11 cellular contexts compared by ENCODE assay signal in genomic region chr5:149938272-149938671, GRCh38. TPM values are rescaled to one million over a fixed set of nuclear protein-coding genes. Genes with fewer than 3 reads are reported as not detected.
DNase-seq lines count a peak whose midpoint lies in the region; ATAC-seq, FAIRE-seq and TF ChIP-seq lines count a peak whose summit lies in the region.
"Had no signal": no experiment of that assay in that cellular context is flagged by ENCODE, and none has a peak within 500 bp of the region (broad histone marks: within the 10 kb centered on the region; RNA-seq: fewer than 3 reads in every experiment).

No MANE protein-coding gene starts in this region.

- TF ChIP-seq CTCF in esophagus squamous epithelium (IDR thresholded peaks at IDR 0.05) (no peak), osteocyte (IDR thresholded peaks at IDR 0.05) (no peak)

- peaks cover 47% of the 10 kb centered on the region for H3K4me1 Mint-ChIP-seq in osteocyte (ENCODE audit: unreplicated experiment)

- no peaks in the 10 kb centered on the region for H3K36me3 ChIP-seq in esophagus squamous epithelium

- H3K27me3 ChIP-seq in esophagus squamous epithelium = no peaks in the 10 kb centered on the region

- H3K27ac Mint-ChIP-seq in osteocyte (ENCODE audit: unreplicated experiment) = peak overlapping the region; percentile 90
- H3K27ac Mint-ChIP-seq: activated CD4-positive, alpha-beta memory T cell treated with anti-CD3 and anti-CD28 coated beads for 36 hours had no signal

- peak; percentile 55 for DNase-seq in GM03348 (ENCODE audit: low spot score)
- peak; percentile 97 for DNase-seq in RCC 7860 (ENCODE audit: low spot score)
- DNase-seq in esophagus squamous epithelium (lab: John Stamatoyannopoulos, UW) = no peak
- no peak for DNase-seq in osteocyte (ENCODE audit: extremely low spot score, unreplicated experiment)
- DNase-seq in frontal cortex (ENCODE audit: low spot score in 2 of 2) = no peak
- DNase-seq: midbrain had no signal

- ATAC-seq in HG03045 (IDR thresholded peaks at IDR 0.05; ENCODE audit: unreplicated experiment) = no peak
- no peak for ATAC-seq in HG02840 (IDR thresholded peaks at IDR 0.05; ENCODE audit: low FRiP score, unreplicated experiment)
- ATAC-seq in HG03460 (IDR thresholded peaks at IDR 0.05; ENCODE audit: unreplicated experiment) = no peak

- H3K9me3 Mint-ChIP-seq in osteocyte (ENCODE audit: unreplicated experiment) = no peaks in the 10 kb centered on the region
- H3K9me3 Mint-ChIP-seq: activated CD4-positive, alpha-beta memory T cell treated with anti-CD3 and anti-CD28 coated beads for 36 hours had no signal

- no peaks in the 10 kb centered on the region for H3K36me3 Mint-ChIP-seq in osteocyte (ENCODE audit: unreplicated experiment)
- H3K36me3 Mint-ChIP-seq: activated CD4-positive, alpha-beta memory T cell treated with anti-CD3 and anti-CD28 coated beads for 36 hours had no signal

- no peak overlapping the region for H3K4me3 ChIP-seq in esophagus squamous epithelium

- no peaks in the 10 kb centered on the region for H3K27me3 Mint-ChIP-seq in osteocyte (ENCODE audit: unreplicated experiment)

- no peaks in the 10 kb centered on the region for H3K9me3 ChIP-seq in esophagus squamous epithelium

- TF ChIP-seq POLR2A in esophagus squamous epithelium (IDR thresholded peaks at IDR 0.05) = no peak

- H3K4me1 ChIP-seq in esophagus squamous epithelium = peaks cover 18 to 84% (median 32%) of the 10 kb centered on the region in 3 donors

- intact Hi-C loops in esophagus squamous epithelium (cut with DNase I) = no loop called here

- H3K27ac ChIP-seq in esophagus squamous epithelium = peak overlapping the region in 3 of 4 donors; percentile 63 to 86 (median 80)

- H3K4me3 Mint-ChIP-seq in osteocyte (ENCODE audit: unreplicated experiment) = no peak overlapping the region
- H3K4me3 Mint-ChIP-seq: activated CD4-positive, alpha-beta memory T cell treated with anti-CD3 and anti-CD28 coated beads for 36 hours had no signal

- WGBS in esophagus squamous epithelium, 2 donors = 34 to 40% methylated on average over 2 of the region's 2 CpGs

- FAIRE-seq in RCC 7860 (lab: Jason Lieb, UNC) = peak; percentile 95
- no peak for FAIRE-seq in frontal cortex (lab: Jason Lieb, UNC)

RNA-seq across cellular contexts. Expression of gene PDE6A, which starts 6.3 kb away (rescaled TPM):
- total RNA-seq in esophagus squamous epithelium (1 to 10 TPM in 2 of 4 donors, under 1 TPM in 2; 0.04 to 3.8 (median 2.2) TPM), osteocyte (not detected in 2 replicates), frontal cortex (not detected)
- total RNA-seq: activated CD4-positive, alpha-beta memory T cell treated with anti-CD3 and anti-CD28 coated beads for 36 hours; cerebellum had no signal

RNA-seq across cellular contexts. Expression of gene SLC26A2, which starts 22.3 kb away (rescaled TPM):
- total RNA-seq in esophagus squamous epithelium (10 to 100 TPM in 3 of 4 donors, 1 to 10 TPM in 1; 6.3 to 46.3 (median 29.6) TPM), osteocyte (39.7 and 41.8 TPM in 2 replicates), frontal cortex (16.3 TPM)

Comparison
In these comparisons a context has a peak if more than half of its experiments do, and no peak if none do; other contexts are left out.
1. DNase-seq: peak in GM03348 (single experiment) and RCC 7860 (single experiment); none in esophagus squamous epithelium (single experiment), osteocyte (single experiment) and frontal cortex (0 of 2).